Comparison of ENCODE assay signal across 1 cellular context in genomic region chr3:57709559-57709958, GRCh38.
TF ChIP-seq lines count a peak whose summit lies in the region.

No MANE protein-coding gene starts in this region.

TF ChIP-seq in GM23338, 12 proteins besides CTCF, POLR2A, EP300 and RAD21 (continued from another document):
- no peak for TF ChIP-seq ZNF462 (CRISPR knock-in tag; IDR thresholded peaks at IDR 0.05)
